Comparison of ENCODE assay signal across 20 cellular contexts in the genomic region with DNA sequence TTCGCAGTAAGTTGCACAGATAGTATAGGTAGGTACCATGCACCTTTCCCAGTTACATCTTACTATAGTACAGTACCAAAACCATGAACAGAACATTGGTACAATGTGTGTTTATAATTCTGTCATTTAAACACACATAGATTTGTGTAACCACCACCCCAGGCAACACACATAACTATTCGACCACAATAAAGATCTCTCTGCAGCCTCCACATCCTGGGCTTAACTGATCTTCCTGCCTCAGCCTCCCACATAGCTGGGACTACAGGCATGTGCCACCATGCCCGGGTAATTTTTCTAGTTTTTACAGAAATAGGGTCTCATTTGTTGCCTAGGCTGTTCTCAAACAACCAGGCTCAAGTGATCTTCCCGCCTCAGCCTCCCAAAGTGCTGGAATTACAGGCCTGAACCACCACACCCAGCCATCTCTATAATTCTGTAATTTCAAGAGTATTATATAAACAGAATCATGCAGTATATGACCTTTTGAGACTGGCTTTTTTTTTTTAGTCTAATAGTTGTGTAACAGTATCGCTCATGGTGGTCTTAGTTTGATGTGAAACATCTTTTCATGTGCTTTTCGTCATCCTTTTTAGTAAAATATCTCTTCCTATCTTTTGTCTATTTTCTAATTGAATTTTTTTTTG. TPM values are rescaled to one million over a fixed set of nuclear protein-coding genes. Genes with fewer than 3 reads are reported as not detected.
DNase-seq lines count a peak whose midpoint lies in the region; ATAC-seq and TF ChIP-seq lines count a peak whose summit lies in the region.
"Had no signal": no experiment of that assay in that cellular context is flagged by ENCODE, and none has a peak within 500 bp of the region (broad histone marks: within the 10 kb centered on the region; RNA-seq: fewer than 3 reads in every experiment).

No MANE protein-coding gene starts in this region.

- no peak overlapping the region for H3K4me3 ChIP-seq in upper lobe of left lung
- H3K4me3 ChIP-seq: A549, transverse colon had no signal

- no peak for TF ChIP-seq POLR2A in upper lobe of left lung (IDR thresholded peaks at IDR 0.05)

- ATAC-seq in stimulated activated naive CD8-positive, alpha-beta T cell treated with anti-CD3 and anti-CD28 coated beads, Interleukin-15, Interleukin-2, amounts not matched to agents 100 U/mL and 50 U/mL, for 24 hours = peak; percentile 83
- ATAC-seq in HG02884 (IDR thresholded peaks at IDR 0.05; ENCODE audit: unreplicated experiment) (no peak), GM21367 (IDR thresholded peaks at IDR 0.05; ENCODE audit: unreplicated experiment) (no peak), upper lobe of left lung (ENCODE audit: low FRiP score in 2 of 2) (no peak)
- ATAC-seq: A549 had no signal

- H3K27me3 Mint-ChIP-seq in activated T-cell treated with anti-CD3 and anti-CD28 coated beads, Interleukin-2, amount 50 U/mL, for 24 hours = no peaks in the 10 kb centered on the region
- no peaks in the 10 kb centered on the region for H3K27me3 Mint-ChIP-seq in activated CD4-positive, alpha-beta memory T cell treated with anti-CD3 and anti-CD28 coated beads, Interleukin-2, amount 10 ng/mL, durations not matched to agents 7 days and 5 days
- H3K27me3 Mint-ChIP-seq: dendritic cell treated with granulocyte-macrophage colony-stimulating factor and Interleukin-4, amounts not matched to agents 40 ng/mL and 50 ng/mL, for 4 days had no signal

- H3K36me3 Mint-ChIP-seq in activated T-cell treated with anti-CD3 and anti-CD28 coated beads, Interleukin-2, amount 50 U/mL, for 24 hours (ENCODE audit: low read depth) = peaks cover 80% of the 10 kb centered on the region
- H3K36me3 Mint-ChIP-seq in activated CD4-positive, alpha-beta memory T cell treated with anti-CD3 and anti-CD28 coated beads, Interleukin-2, amount 10 ng/mL, durations not matched to agents 7 days and 5 days (ENCODE audit: low read depth) = peaks cover 49% of the 10 kb centered on the region

- no peak for TF ChIP-seq EP300 in upper lobe of left lung (IDR thresholded peaks at IDR 0.05)

- H3K27ac Mint-ChIP-seq in activated T-cell treated with anti-CD3 and anti-CD28 coated beads, Interleukin-2, amount 50 U/mL, for 24 hours = peak overlapping the region; percentile 88
- H3K27ac Mint-ChIP-seq in activated CD4-positive, alpha-beta memory T cell treated with anti-CD3 and anti-CD28 coated beads, Interleukin-2, amount 10 ng/mL, durations not matched to agents 7 days and 5 days = peak overlapping the region; percentile 70
- H3K27ac Mint-ChIP-seq: dendritic cell treated with granulocyte-macrophage colony-stimulating factor and Interleukin-4, amounts not matched to agents 40 ng/mL and 50 ng/mL, for 4 days had no signal

- H3K36me3 ChIP-seq in upper lobe of left lung = peaks cover 10 to 54% (median 19%) of the 10 kb centered on the region in 4 donors

- H3K4me1 Mint-ChIP-seq in activated T-cell treated with anti-CD3 and anti-CD28 coated beads, Interleukin-2, amount 50 U/mL, for 24 hours (ENCODE audit: low read depth) = peaks cover 51% of the 10 kb centered on the region
- peaks cover 53% of the 10 kb centered on the region for H3K4me1 Mint-ChIP-seq in activated CD4-positive, alpha-beta memory T cell treated with anti-CD3 and anti-CD28 coated beads, Interleukin-2, amount 10 ng/mL, durations not matched to agents 7 days and 5 days

- no peaks in the 10 kb centered on the region for H3K27me3 ChIP-seq in upper lobe of left lung
- H3K27me3 ChIP-seq: brain microvascular endothelial cell, neutrophil, transverse colon had no signal

- CTCF ChIA-PET in activated CD4-positive, alpha-beta memory T cell treated with anti-CD3 and anti-CD28 coated beads, Interleukin-2, amount 10 ng/mL, durations not matched to agents 7 days and 5 days (lab: Charles Lee) = interaction anchor here (0.8 to 2.3 kb wide), 4 partner anchors 10 to 20 kb away, joined by 3 to 17 read pairs (median 10); partner anchors contain the start of genes ARL6IP5 and TMF1

- H3K4me1 ChIP-seq in upper lobe of left lung = no peaks in the 10 kb centered on the region
- H3K4me1 ChIP-seq: A549, transverse colon had no signal

- DNase-seq in activated T-cell treated with anti-CD3 and anti-CD28 coated beads, Interleukin-2, amount 50 U/mL, for 24 hours = no peak
- DNase-seq in activated T-cell treated with anti-CD3 and anti-CD28 coated beads for 4 hours = no peak
- DNase-seq in activated CD4-positive, alpha-beta memory T cell treated with anti-CD3 and anti-CD28 coated beads, Interleukin-2, amount 10 ng/mL, durations not matched to agents 7 days and 5 days = peak; percentile 42
- DNase-seq in central memory CD4-positive, alpha-beta T cell = peak; percentile 50
- DNase-seq in stimulated activated naive CD8-positive, alpha-beta T cell treated with anti-CD3 and anti-CD28 coated beads, Interleukin-15, Interleukin-2, amounts not matched to agents 100 U/mL and 50 U/mL, for 24 hours = no peak
- no peak for DNase-seq in upper lobe of left lung
- DNase-seq: activated gamma-delta T cell treated with Interleukin-2 at 50 U/mL for 16 hours, brain microvascular endothelial cell, foreskin melanocyte, MV-4-11, NCI-H1930, RPMI8226, transverse colon had no signal

- H3K9me3 Mint-ChIP-seq in activated T-cell treated with anti-CD3 and anti-CD28 coated beads, Interleukin-2, amount 50 U/mL, for 24 hours = no peaks in the 10 kb centered on the region
- H3K9me3 Mint-ChIP-seq in activated CD4-positive, alpha-beta memory T cell treated with anti-CD3 and anti-CD28 coated beads, Interleukin-2, amount 10 ng/mL, durations not matched to agents 7 days and 5 days = peaks cover 8% of the 10 kb centered on the region
- H3K9me3 Mint-ChIP-seq: dendritic cell treated with granulocyte-macrophage colony-stimulating factor and Interleukin-4, amounts not matched to agents 40 ng/mL and 50 ng/mL, for 4 days had no signal

- no peak overlapping the region for H3K27ac ChIP-seq in upper lobe of left lung
- H3K27ac ChIP-seq: A549, brain microvascular endothelial cell, C4-2B, neutrophil, transverse colon had no signal

- no peak for TF ChIP-seq CTCF in upper lobe of left lung (IDR thresholded peaks at IDR 0.05)

- WGBS in upper lobe of left lung, 2 donors = 90 to 92% methylated on average over 6 of the region's 6 CpGs

- H3K4me3 Mint-ChIP-seq in activated T-cell treated with anti-CD3 and anti-CD28 coated beads, Interleukin-2, amount 50 U/mL, for 24 hours = peak overlapping the region; percentile 8
- no peak overlapping the region for H3K4me3 Mint-ChIP-seq in activated CD4-positive, alpha-beta memory T cell treated with anti-CD3 and anti-CD28 coated beads, Interleukin-2, amount 10 ng/mL, durations not matched to agents 7 days and 5 days
- H3K4me3 Mint-ChIP-seq: dendritic cell treated with granulocyte-macrophage colony-stimulating factor and Interleukin-4, amounts not matched to agents 40 ng/mL and 50 ng/mL, for 4 days had no signal

- no peaks in the 10 kb centered on the region for H3K9me3 ChIP-seq in upper lobe of left lung
- H3K9me3 ChIP-seq: A549, transverse colon had no signal

- POLR2A ChIA-PET in activated CD4-positive, alpha-beta memory T cell treated with anti-CD3 and anti-CD28 coated beads, Interleukin-2, amount 10 ng/mL, durations not matched to agents 7 days and 5 days (lab: Charles Lee) = interaction anchor here (1.0 to 11.3 kb wide), 6 partner anchors 12 to 56 kb away, joined by 3 to 305 read pairs (median 30); partner anchors contain the start of genes ARL6IP5, TMF1 and UBA3

RNA-seq across cellular contexts. Expression of gene TMF1, which starts 13.3 kb away (rescaled TPM):
- 10 to 100 TPM; 57.4 to 58.0 TPM for total RNA-seq in activated CD4-positive, alpha-beta memory T cell treated with anti-CD3 and anti-CD28 coated beads, Interleukin-2, amount 10 ng/mL, durations not matched to agents 7 days and 5 days
- total RNA-seq in upper lobe of left lung = 100 to 1,000 TPM in 1 of 6 donors, 10 to 100 TPM in 5; 30.2 to 212 (median 53.0) TPM

RNA-seq across cellular contexts. Expression of gene UBA3, which starts 14.7 kb away (rescaled TPM):
- total RNA-seq in activated CD4-positive, alpha-beta memory T cell treated with anti-CD3 and anti-CD28 coated beads, Interleukin-2, amount 10 ng/mL, durations not matched to agents 7 days and 5 days = 10 to 100 TPM; 93.1 to 96.9 TPM
- 10 to 100 TPM; 36.8 to 71.9 (median 50.5) TPM for total RNA-seq in upper lobe of left lung

RNA-seq across cellular contexts. Expression of gene ARL6IP5, which starts 19.3 kb away (rescaled TPM):
- total RNA-seq in activated CD4-positive, alpha-beta memory T cell treated with anti-CD3 and anti-CD28 coated beads, Interleukin-2, amount 10 ng/mL, durations not matched to agents 7 days and 5 days = 100 to 1,000 TPM; 179 to 182 TPM
- 100 to 1,000 TPM in 4 of 6 donors, 10 to 100 TPM in 2; 34.6 to 145 (median 125) TPM for total RNA-seq in upper lobe of left lung

RNA-seq across cellular contexts. Expression of gene EOGT, which starts 52.0 kb away (rescaled TPM):
- total RNA-seq in activated CD4-positive, alpha-beta memory T cell treated with anti-CD3 and anti-CD28 coated beads, Interleukin-2, amount 10 ng/mL, durations not matched to agents 7 days and 5 days = 10 to 100 TPM; 12.9 to 13.7 TPM
- 10 to 100 TPM; 29.9 to 79.6 (median 40.9) TPM for total RNA-seq in upper lobe of left lung

RNA-seq across cellular contexts. Expression of gene LMOD3, which starts 57.0 kb away (rescaled TPM):
- total RNA-seq in activated CD4-positive, alpha-beta memory T cell treated with anti-CD3 and anti-CD28 coated beads, Interleukin-2, amount 10 ng/mL, durations not matched to agents 7 days and 5 days = not detected
- 1 to 10 TPM in 1 of 6 donors, under 1 TPM in 3, not detected in 2; 0.17 to 4.2 (median 0.40) TPM for total RNA-seq in upper lobe of left lung
- total RNA-seq: H1 had no signal

Comparison
In these comparisons a context has a peak if more than half of its experiments do, and no peak if none do; other contexts are left out.
1. DNase-seq: peak in activated CD4-positive, alpha-beta memory T cell treated with anti-CD3 and anti-CD28 coated beads, Interleukin-2, amount 10 ng/mL, durations not matched to agents 7 days and 5 days (single experiment) and central memory CD4-positive, alpha-beta T cell (single experiment); none in activated T-cell treated with anti-CD3 and anti-CD28 coated beads, Interleukin-2, amount 50 U/mL, for 24 hours (single experiment), activated T-cell treated with anti-CD3 and anti-CD28 coated beads for 4 hours (single experiment), stimulated activated naive CD8-positive, alpha-beta T cell treated with anti-CD3 and anti-CD28 coated beads, Interleukin-15, Interleukin-2, amounts not matched to agents 100 U/mL and 50 U/mL, for 24 hours (single experiment) and upper lobe of left lung (0 of 2).